1 cellular context compared by ENCODE assay signal in the genomic region with DNA sequence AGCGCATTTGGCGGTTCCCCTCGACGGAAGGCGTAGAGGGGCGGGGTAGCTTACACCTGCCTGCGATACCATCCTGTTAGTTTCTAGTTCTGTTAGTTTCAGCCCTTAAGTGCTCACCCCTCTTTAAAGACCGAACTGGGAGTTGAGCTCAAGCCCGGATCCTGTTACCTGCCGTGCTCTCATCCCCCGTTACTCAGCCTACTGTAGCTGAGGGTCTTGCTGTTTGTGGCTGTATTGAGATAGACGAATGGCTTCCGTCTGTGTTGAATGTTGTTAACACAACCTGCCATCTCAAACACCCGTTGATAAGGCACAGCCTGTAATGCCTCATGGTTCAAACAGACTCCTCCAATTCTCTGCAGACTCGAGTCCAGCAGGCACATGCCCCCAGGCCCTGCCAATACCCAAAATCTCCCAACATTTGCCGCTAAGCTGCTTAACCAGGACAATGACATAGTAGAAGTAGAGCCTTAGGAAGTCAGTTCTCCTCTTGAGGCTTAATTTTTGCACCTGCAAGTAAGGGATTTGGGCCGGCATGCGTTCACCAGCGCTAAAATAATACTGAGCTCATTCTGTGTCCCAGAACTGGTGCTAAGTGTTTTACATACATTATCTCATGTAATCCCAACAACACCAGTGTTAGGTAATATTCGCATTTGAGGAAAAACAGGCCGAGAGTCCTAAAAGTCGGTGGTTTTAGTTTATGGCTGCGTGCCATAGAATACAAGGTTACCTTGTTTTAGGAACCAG.
TF ChIP-seq lines count a peak whose summit lies in the region.

No MANE protein-coding gene starts in this region.

TF ChIP-seq in HepG2, 621 proteins besides CTCF, POLR2A, EP300 and RAD21 (continued from another document and continues in another):
- TF ChIP-seq, protein P1, sequence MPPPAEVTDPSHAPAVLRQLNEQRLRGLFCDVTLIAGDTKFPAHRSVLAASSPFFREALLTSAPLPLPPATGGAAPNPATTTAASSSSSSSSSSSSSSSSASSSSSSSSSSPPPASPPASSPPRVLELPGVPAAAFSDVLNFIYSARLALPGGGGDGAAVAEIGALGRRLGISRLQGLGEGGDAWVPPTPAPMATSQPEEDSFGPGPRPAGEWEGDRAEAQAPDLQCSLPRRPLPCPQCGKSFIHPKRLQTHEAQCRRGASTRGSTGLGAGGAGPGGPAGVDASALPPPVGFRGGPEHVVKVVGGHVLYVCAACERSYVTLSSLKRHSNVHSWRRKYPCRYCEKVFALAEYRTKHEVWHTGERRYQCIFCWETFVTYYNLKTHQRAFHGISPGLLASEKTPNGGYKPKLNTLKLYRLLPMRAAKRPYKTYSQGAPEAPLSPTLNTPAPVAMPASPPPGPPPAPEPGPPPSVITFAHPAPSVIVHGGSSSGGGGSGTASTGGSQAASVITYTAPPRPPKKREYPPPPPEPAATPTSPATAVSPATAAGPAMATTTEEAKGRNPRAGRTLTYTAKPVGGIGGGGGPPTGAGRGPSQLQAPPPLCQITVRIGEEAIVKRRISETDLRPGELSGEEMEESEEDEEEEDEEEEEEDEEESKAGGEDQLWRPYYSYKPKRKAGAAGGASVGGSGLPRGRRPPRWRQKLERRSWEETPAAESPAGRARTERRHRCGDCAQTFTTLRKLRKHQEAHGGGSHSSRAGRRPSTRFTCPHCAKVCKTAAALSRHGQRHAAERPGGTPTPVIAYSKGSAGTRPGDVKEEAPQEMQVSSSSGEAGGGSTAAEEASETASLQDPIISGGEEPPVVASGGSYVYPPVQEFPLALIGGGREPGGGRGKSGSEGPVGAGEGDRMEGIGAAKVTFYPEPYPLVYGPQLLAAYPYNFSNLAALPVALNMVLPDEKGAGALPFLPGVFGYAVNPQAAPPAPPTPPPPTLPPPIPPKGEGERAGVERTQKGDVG (CRISPR knock-in tag; IDR thresholded peaks at IDR 0.05; ENCODE audit: borderline replicate concordance): no peak
- TF ChIP-seq SOX6 (IDR thresholded peaks at IDR 0.05) (no peak), SOX6 (CRISPR knock-in tag; IDR thresholded peaks at IDR 0.05) (no peak), HHEX (CRISPR knock-in tag; IDR thresholded peaks at IDR 0.05) (no peak), ZFP36L1 (CRISPR knock-in tag; IDR thresholded peaks at IDR 0.05) (no peak), ZFP41 (CRISPR knock-in tag; IDR thresholded peaks at IDR 0.05; ENCODE audit: borderline replicate concordance) (no peak), ELF4 (CRISPR knock-in tag; IDR thresholded peaks at IDR 0.05; ENCODE audit: borderline replicate concordance) (0 out of 2 replicates have a peak, but pooled peaks have one; percentile 4), SP1 (IDR thresholded peaks at IDR 0.05) (no peak), SP1 (CRISPR knock-in tag; IDR thresholded peaks at IDR 0.05) (no peak), MEF2D (CRISPR knock-in tag; IDR thresholded peaks at IDR 0.05) (no peak; the same call in 1 of the 2 replicates), ELF3 (CRISPR knock-in tag; IDR thresholded peaks at IDR 0.05) (no peak), CREB1 (IDR thresholded peaks at IDR 0.05) (no peak), CREB1 (CRISPR knock-in tag; IDR thresholded peaks at IDR 0.05) (no peak), TEAD2 (CRISPR knock-in tag; IDR thresholded peaks at IDR 0.05) (no peak), NRL (CRISPR knock-in tag; IDR thresholded peaks at IDR 0.05; ENCODE audit: borderline replicate concordance) (0 out of 2 replicates have a peak, but pooled peaks have one; percentile 1), AGO2 (optimal IDR thresholded peaks at IDR 0.05; ENCODE audit: low read depth, low read length) (no peak), SETDB1 (CRISPR knock-in tag; IDR thresholded peaks at IDR 0.05; ENCODE audit: borderline replicate concordance) (no peak), KAT2B (IDR thresholded peaks at IDR 0.05; ENCODE audit: borderline replicate concordance, low read depth, low read length) (no peak), ZNF772 (CRISPR knock-in tag; IDR thresholded peaks at IDR 0.05) (no peak), ZNF816 (CRISPR knock-in tag; IDR thresholded peaks at IDR 0.05; ENCODE audit: borderline replicate concordance) (no peak), ZNF556 (CRISPR knock-in tag; IDR thresholded peaks at IDR 0.05; ENCODE audit: borderline replicate concordance) (peak; percentile 21; the same call in 1 of the 2 replicates), ZNF746 (CRISPR knock-in tag; IDR thresholded peaks at IDR 0.05) (no peak), XRCC5 (optimal IDR thresholded peaks at IDR 0.05; ENCODE audit: low read length) (no peak), GZF1 (CRISPR knock-in tag; IDR thresholded peaks at IDR 0.05) (0 out of 2 replicates have a peak, but pooled peaks have one; percentile 43)
- TF ChIP-seq, protein P2, sequence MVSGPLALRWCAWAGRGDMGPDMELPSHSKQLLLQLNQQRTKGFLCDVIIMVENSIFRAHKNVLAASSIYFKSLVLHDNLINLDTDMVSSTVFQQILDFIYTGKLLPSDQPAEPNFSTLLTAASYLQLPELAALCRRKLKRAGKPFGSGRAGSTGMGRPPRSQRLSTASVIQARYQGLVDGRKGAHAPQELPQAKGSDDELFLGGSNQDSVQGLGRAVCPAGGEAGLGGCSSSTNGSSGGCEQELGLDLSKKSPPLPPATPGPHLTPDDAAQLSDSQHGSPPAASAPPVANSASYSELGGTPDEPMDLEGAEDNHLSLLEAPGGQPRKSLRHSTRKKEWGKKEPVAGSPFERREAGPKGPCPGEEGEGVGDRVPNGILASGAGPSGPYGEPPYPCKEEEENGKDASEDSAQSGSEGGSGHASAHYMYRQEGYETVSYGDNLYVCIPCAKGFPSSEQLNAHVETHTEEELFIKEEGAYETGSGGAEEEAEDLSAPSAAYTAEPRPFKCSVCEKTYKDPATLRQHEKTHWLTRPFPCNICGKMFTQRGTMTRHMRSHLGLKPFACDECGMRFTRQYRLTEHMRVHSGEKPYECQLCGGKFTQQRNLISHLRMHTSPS (CRISPR knock-in tag; IDR thresholded peaks at IDR 0.05; ENCODE audit: low read depth): 0 out of 2 replicates have a peak, but pooled peaks have one; percentile 22
- TF ChIP-seq, protein P3, sequence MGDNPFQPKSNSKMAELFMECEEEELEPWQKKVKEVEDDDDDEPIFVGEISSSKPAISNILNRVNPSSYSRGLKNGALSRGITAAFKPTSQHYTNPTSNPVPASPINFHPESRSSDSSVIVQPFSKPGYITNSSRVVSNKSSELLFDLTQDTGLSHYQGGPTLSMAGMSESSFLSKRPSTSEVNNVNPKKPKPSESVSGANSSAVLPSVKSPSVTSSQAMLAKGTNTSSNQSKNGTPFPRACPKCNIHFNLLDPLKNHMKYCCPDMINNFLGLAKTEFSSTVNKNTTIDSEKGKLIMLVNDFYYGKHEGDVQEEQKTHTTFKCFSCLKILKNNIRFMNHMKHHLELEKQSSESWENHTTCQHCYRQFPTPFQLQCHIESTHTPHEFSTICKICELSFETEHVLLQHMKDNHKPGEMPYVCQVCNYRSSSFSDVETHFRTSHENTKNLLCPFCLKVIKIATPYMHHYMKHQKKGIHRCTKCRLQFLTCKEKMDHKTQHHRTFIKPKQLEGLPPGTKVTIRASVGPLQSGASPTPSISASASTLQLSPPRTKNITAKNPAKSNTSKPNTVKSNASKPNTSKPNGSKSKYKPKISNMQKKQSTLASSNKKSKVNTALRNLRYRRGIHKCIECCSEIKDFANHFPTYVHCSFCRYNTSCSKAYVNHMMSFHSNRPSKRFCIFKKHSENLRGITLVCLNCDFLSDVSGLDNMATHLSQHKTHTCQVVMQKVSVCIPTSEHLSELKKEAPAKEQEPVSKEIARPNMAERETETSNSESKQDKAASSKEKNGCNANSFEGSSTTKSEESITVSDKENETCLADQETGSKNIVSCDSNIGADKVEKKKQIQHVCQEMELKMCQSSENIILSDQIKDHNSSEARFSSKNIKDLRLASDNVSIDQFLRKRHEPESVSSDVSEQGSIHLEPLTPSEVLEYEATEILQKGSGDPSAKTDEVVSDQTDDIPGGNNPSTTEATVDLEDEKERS (CRISPR knock-in tag; IDR thresholded peaks at IDR 0.05): no peak
- TF ChIP-seq, protein P4, sequence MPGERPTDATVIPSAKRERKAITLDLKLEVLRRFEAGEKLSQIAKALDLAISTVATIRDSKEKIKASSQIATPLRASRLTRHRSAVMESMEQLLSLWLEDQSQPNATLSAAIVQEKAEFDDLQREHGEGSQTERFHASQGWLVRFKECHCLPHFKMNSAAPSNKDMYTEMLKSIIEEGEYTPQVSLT (CRISPR knock-in tag; IDR thresholded peaks at IDR 0.05; ENCODE audit: borderline replicate concordance, low read depth): no peak
- TF ChIP-seq, protein P5, sequence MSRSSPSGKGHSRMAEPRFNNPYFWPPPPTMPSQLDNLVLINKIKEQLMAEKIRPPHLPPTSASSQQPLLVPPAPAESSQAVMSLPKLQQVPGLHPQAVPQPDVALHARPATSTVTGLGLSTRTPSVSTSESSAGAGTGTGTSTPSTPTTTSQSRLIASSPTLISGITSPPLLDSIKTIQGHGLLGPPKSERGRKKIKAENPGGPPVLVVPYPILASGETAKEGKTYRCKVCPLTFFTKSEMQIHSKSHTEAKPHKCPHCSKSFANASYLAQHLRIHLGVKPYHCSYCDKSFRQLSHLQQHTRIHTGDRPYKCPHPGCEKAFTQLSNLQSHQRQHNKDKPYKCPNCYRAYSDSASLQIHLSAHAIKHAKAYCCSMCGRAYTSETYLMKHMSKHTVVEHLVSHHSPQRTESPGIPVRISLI (CRISPR knock-in tag; IDR thresholded peaks at IDR 0.05; ENCODE audit: borderline replicate concordance): no peak
- TF ChIP-seq, protein P6, sequence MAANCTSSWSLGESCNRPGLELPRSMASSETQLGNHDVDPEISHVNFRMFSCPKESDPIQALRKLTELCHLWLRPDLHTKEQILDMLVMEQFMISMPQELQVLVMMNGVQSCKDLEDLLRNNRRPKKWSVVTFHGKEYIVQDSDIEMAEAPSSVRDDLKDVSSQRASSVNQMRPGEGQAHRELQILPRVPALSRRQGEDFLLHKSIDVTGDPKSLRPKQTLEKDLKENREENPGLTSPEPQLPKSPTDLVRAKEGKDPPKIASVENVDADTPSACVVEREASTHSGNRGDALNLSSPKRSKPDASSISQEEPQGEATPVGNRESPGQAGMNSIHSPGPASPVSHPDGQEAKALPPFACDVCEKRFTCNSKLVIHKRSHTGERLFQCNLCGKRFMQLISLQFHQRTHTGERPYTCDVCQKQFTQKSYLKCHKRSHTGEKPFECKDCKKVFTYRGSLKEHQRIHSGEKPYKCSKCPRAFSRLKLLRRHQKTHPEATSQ (CRISPR knock-in tag; IDR thresholded peaks at IDR 0.05; ENCODE audit: borderline replicate concordance): peak; percentile 33; the same call in 1 of the 2 replicates
- TF ChIP-seq, protein P7, sequence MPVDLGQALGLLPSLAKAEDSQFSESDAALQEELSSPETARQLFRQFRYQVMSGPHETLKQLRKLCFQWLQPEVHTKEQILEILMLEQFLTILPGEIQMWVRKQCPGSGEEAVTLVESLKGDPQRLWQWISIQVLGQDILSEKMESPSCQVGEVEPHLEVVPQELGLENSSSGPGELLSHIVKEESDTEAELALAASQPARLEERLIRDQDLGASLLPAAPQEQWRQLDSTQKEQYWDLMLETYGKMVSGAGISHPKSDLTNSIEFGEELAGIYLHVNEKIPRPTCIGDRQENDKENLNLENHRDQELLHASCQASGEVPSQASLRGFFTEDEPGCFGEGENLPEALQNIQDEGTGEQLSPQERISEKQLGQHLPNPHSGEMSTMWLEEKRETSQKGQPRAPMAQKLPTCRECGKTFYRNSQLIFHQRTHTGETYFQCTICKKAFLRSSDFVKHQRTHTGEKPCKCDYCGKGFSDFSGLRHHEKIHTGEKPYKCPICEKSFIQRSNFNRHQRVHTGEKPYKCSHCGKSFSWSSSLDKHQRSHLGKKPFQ (CRISPR knock-in tag; IDR thresholded peaks at IDR 0.05; ENCODE audit: insufficient replicate concordance): no peak
- TF ChIP-seq, protein P8, sequence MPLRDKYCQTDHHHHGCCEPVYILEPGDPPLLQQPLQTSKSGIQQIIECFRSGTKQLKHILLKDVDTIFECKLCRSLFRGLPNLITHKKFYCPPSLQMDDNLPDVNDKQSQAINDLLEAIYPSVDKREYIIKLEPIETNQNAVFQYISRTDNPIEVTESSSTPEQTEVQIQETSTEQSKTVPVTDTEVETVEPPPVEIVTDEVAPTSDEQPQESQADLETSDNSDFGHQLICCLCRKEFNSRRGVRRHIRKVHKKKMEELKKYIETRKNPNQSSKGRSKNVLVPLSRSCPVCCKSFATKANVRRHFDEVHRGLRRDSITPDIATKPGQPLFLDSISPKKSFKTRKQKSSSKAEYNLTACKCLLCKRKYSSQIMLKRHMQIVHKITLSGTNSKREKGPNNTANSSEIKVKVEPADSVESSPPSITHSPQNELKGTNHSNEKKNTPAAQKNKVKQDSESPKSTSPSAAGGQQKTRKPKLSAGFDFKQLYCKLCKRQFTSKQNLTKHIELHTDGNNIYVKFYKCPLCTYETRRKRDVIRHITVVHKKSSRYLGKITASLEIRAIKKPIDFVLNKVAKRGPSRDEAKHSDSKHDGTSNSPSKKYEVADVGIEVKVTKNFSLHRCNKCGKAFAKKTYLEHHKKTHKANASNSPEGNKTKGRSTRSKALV (CRISPR knock-in tag; IDR thresholded peaks at IDR 0.05): no peak
- TF ChIP-seq, protein P9, sequence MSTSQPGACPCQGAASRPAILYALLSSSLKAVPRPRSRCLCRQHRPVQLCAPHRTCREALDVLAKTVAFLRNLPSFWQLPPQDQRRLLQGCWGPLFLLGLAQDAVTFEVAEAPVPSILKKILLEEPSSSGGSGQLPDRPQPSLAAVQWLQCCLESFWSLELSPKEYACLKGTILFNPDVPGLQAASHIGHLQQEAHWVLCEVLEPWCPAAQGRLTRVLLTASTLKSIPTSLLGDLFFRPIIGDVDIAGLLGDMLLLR (CRISPR knock-in tag; IDR thresholded peaks at IDR 0.05): no peak
- TF ChIP-seq, protein P10, sequence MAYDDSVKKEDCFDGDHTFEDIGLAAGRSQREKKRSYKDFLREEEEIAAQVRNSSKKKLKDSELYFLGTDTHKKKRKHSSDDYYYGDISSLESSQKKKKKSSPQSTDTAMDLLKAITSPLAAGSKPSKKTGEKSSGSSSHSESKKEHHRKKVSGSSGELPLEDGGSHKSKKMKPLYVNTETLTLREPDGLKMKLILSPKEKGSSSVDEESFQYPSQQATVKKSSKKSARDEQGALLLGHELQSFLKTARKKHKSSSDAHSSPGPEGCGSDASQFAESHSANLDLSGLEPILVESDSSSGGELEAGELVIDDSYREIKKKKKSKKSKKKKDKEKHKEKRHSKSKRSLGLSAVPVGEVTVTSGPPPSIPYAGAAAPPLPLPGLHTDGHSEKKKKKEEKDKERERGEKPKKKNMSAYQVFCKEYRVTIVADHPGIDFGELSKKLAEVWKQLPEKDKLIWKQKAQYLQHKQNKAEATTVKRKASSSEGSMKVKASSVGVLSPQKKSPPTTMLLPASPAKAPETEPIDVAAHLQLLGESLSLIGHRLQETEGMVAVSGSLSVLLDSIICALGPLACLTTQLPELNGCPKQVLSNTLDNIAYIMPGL (CRISPR knock-in tag; IDR thresholded peaks at IDR 0.05; ENCODE audit: borderline replicate concordance in 1 of 2, low read depth in 1 of 2): no peak; a peak in 1 of 4 replicates
- TF ChIP-seq, protein P11, sequence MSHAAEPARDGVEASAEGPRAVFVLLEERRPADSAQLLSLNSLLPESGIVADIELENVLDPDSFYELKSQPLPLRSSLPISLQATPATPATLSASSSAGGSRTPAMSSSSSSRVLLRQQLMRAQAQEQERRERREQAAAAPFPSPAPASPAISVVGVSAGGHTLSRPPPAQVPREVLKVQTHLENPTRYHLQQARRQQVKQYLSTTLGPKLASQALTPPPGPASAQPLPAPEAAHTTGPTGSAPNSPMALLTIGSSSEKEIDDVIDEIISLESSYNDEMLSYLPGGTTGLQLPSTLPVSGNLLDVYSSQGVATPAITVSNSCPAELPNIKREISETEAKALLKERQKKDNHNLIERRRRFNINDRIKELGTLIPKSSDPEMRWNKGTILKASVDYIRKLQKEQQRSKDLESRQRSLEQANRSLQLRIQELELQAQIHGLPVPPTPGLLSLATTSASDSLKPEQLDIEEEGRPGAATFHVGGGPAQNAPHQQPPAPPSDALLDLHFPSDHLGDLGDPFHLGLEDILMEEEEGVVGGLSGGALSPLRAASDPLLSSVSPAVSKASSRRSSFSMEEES (CRISPR knock-in tag; IDR thresholded peaks at IDR 0.05): no peak
- TF ChIP-seq, protein P12, sequence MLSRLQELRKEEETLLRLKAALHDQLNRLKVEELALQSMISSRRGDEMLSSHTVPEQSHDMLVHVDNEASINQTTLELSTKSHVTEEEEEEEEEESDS (CRISPR knock-in tag; IDR thresholded peaks at IDR 0.05; ENCODE audit: borderline replicate concordance): no peak
